In genomic region chr2:221283896-221284295, GRCh38 we compare ENCODE assay signal across 20 cellular contexts.
DNase-seq lines count a peak whose midpoint lies in the region; ATAC-seq, FAIRE-seq and TF ChIP-seq lines count a peak whose summit lies in the region.
"Had no signal": no experiment of that assay in that cellular context is flagged by ENCODE, and none has a peak within 500 bp of the region (broad histone marks: within the 10 kb centered on the region; RNA-seq: fewer than 3 reads in every experiment).

No MANE protein-coding gene starts in this region.

- H3K27me3 Mint-ChIP-seq in CD14-positive monocyte (ENCODE audit: low read depth in 3 of 3) = no peaks in the 10 kb centered on the region
- peaks cover 4 to 16% of the 10 kb centered on the region in 2 donors for H3K27me3 Mint-ChIP-seq in natural killer cell treated with Interleukin-12 subunit alpha and Interleukin-12 subunit beta and Interleukin-15 and Interleukin-18, amount 100 ng/mL, for 72 hours
- H3K27me3 Mint-ChIP-seq: activated CD8-positive, alpha-beta memory T cell treated with anti-CD3 and anti-CD28 coated beads, Interleukin-2, amount 10 ng/mL, durations not matched to agents 7 days and 5 days had no signal

- H3K27ac Mint-ChIP-seq in CD14-positive monocyte = no peak overlapping the region
- H3K27ac Mint-ChIP-seq in natural killer cell treated with Interleukin-12 subunit alpha and Interleukin-12 subunit beta and Interleukin-15 and Interleukin-18, amount 100 ng/mL, for 72 hours = no peak overlapping the region
- H3K27ac Mint-ChIP-seq: activated CD4-positive, alpha-beta T cell treated with anti-CD3 and anti-CD28 coated beads for 36 hours; activated CD8-positive, alpha-beta memory T cell treated with anti-CD3 and anti-CD28 coated beads, Interleukin-2, amount 10 ng/mL, durations not matched to agents 7 days and 5 days had no signal

- no peak overlapping the region for H3K4me3 Mint-ChIP-seq in CD14-positive monocyte
- no peak overlapping the region for H3K4me3 Mint-ChIP-seq in natural killer cell treated with Interleukin-12 subunit alpha and Interleukin-12 subunit beta and Interleukin-15 and Interleukin-18, amount 100 ng/mL, for 72 hours
- H3K4me3 Mint-ChIP-seq: activated CD4-positive, alpha-beta T cell treated with anti-CD3 and anti-CD28 coated beads for 36 hours; activated CD8-positive, alpha-beta memory T cell treated with anti-CD3 and anti-CD28 coated beads, Interleukin-2, amount 10 ng/mL, durations not matched to agents 7 days and 5 days had no signal

- intact Hi-C loops in CD14-positive monocyte (cut with micrococcal nuclease) = no loop called here

- no peaks in the 10 kb centered on the region for H3K4me1 Mint-ChIP-seq in CD14-positive monocyte
- no peaks in the 10 kb centered on the region for H3K4me1 Mint-ChIP-seq in natural killer cell treated with Interleukin-12 subunit alpha and Interleukin-12 subunit beta and Interleukin-15 and Interleukin-18, amount 100 ng/mL, for 72 hours (ENCODE audit: low read depth in 2 of 2)
- H3K4me1 Mint-ChIP-seq: activated CD4-positive, alpha-beta T cell treated with anti-CD3 and anti-CD28 coated beads for 36 hours; activated CD8-positive, alpha-beta memory T cell treated with anti-CD3 and anti-CD28 coated beads, Interleukin-2, amount 10 ng/mL, durations not matched to agents 7 days and 5 days had no signal

- TF ChIP-seq CTCF in CD14-positive monocyte (IDR thresholded peaks at IDR 0.05) = no peak

- no peak for FAIRE-seq in HTR-8/SVneo (lab: Jason Lieb, UNC)
- FAIRE-seq: H1, pancreas had no signal

- no peaks in the 10 kb centered on the region for H3K36me3 Mint-ChIP-seq in CD14-positive monocyte
- no peaks in the 10 kb centered on the region for H3K36me3 Mint-ChIP-seq in natural killer cell treated with Interleukin-12 subunit alpha and Interleukin-12 subunit beta and Interleukin-15 and Interleukin-18, amount 100 ng/mL, for 72 hours
- H3K36me3 Mint-ChIP-seq: activated CD8-positive, alpha-beta memory T cell treated with anti-CD3 and anti-CD28 coated beads, Interleukin-2, amount 10 ng/mL, durations not matched to agents 7 days and 5 days had no signal

- no peak for ATAC-seq in HG03039 (IDR thresholded peaks at IDR 0.05; ENCODE audit: unreplicated experiment)
- ATAC-seq in natural killer cell treated with Interleukin-12 subunit alpha and Interleukin-12 subunit beta and Interleukin-15 and Interleukin-18, amount 100 ng/mL, for 72 hours = no peak
- ATAC-seq: activated CD4-positive, alpha-beta T cell treated with anti-CD3 and anti-CD28 coated beads for 36 hours; activated CD8-positive, alpha-beta memory T cell treated with anti-CD3 and anti-CD28 coated beads, Interleukin-2, amount 10 ng/mL, durations not matched to agents 7 days and 5 days; gastrocnemius medialis; pancreas had no signal

- DNase-seq in CD1c-positive myeloid dendritic cell (ENCODE audit: extremely low spot score) = peak; percentile 19
- peak; percentile 5 for DNase-seq in HTR-8/SVneo (ENCODE audit: insufficient read length, low spot score)
- DNase-seq in astrocyte of the hippocampus (ENCODE audit: low read depth, low spot score) = peak; percentile 86
- DNase-seq in non-pigmented ciliary epithelial cell (ENCODE audit: low read depth) = peak; percentile 23
- no peak for DNase-seq in CD14-positive monocyte (ENCODE audit: low spot score)
- no peak for DNase-seq in natural killer cell treated with Interleukin-12 subunit alpha and Interleukin-12 subunit beta and Interleukin-15 and Interleukin-18, amount 100 ng/mL, for 72 hours (ENCODE audit: low spot score)
- DNase-seq: activated CD4-positive, alpha-beta T cell treated with anti-CD3 and anti-CD28 coated beads for 36 hours; activated CD8-positive, alpha-beta memory T cell treated with anti-CD3 and anti-CD28 coated beads, Interleukin-2, amount 10 ng/mL, durations not matched to agents 7 days and 5 days; activated effector memory CD4-positive, alpha-beta T cell treated with Interleukin-2 at 50 U/mL for 16 hours; DMS 273 treated with DMSO at 0.1 percent for 48 hours; gastrocnemius medialis; NCI-H187 treated with DMSO at 0.1 percent for 48 hours; NCI-H446 treated with DMSO at 0.1 percent for 48 hours; pancreas; SJCRH30; stimulated activated CD4-positive, alpha-beta T cell treated with anti-CD3 and anti-CD28 coated beads, Interleukin-4, amount 100 ng/mL, for 24 hours; substantia nigra; T-helper 9 cell had no signal

- no peaks in the 10 kb centered on the region for H3K9me3 Mint-ChIP-seq in CD14-positive monocyte
- no peaks in the 10 kb centered on the region for H3K9me3 Mint-ChIP-seq in natural killer cell treated with Interleukin-12 subunit alpha and Interleukin-12 subunit beta and Interleukin-15 and Interleukin-18, amount 100 ng/mL, for 72 hours

Comparison
In these comparisons a context has a peak if more than half of its experiments do, and no peak if none do; other contexts are left out.
1. DNase-seq: peak in CD1c-positive myeloid dendritic cell (single experiment), HTR-8/SVneo (single experiment), astrocyte of the hippocampus (single experiment) and non-pigmented ciliary epithelial cell (single experiment); none in CD14-positive monocyte (single experiment) and natural killer cell treated with Interleukin-12 subunit alpha and Interleukin-12 subunit beta and Interleukin-15 and Interleukin-18, amount 100 ng/mL, for 72 hours (single experiment).